In genomic region chr2:196927318-196928225, GRCh38 we compare ENCODE assay signal across 8 cellular contexts. TPM values are rescaled to one million over a fixed set of nuclear protein-coding genes. Genes with fewer than 3 reads are reported as not detected.
DNase-seq lines count a peak whose midpoint lies in the region; ATAC-seq and TF ChIP-seq lines count a peak whose summit lies in the region.

No MANE protein-coding gene starts in this region.

- peaks cover 38% of the 10 kb centered on the region for H3K79me2 ChIP-seq in osteoblast (ENCODE audit: insufficient read depth, low read length)

- peaks cover 20% of the 10 kb centered on the region for H3K4me1 ChIP-seq in osteoblast (ENCODE audit: insufficient read depth, low read length)
- H3K4me1 ChIP-seq in uterus, result peaks cover 0 to 7% of the 10 kb centered on the region in 2 donors

- TF ChIP-seq CTCF in fibroblast of pulmonary artery (IDR thresholded peaks at IDR 0.05; ENCODE audit: low read length, missing control alignments) (no peak), osteoblast (IDR thresholded peaks at IDR 0.05; ENCODE audit: extremely low read depth, low read depth, low read length) (no peak), uterus (IDR thresholded peaks at IDR 0.05) (no peak)

- intact Hi-C loops in uterus (cut with DNase I; ENCODE audit: low total_unique reads), result loop anchor here (5.0 kb wide), 1 partner anchor 60 kb away; no protein-coding TSS in a partner anchor

- H3K4me2 ChIP-seq in osteoblast (ENCODE audit: insufficient read depth, low read length), result peak overlapping the region; percentile 91

- H3K9me3 ChIP-seq in osteoblast (ENCODE audit: low read depth, low read length) (no peaks in the 10 kb centered on the region), uterus (no peaks in the 10 kb centered on the region)

- H3K27ac ChIP-seq in osteoblast (ENCODE audit: low read depth, low read length), result peak overlapping the region; percentile 87
- peak overlapping the region; percentile 96 for H3K27ac ChIP-seq in uterus

- peak overlapping the region; percentile 98 for H2AFZ ChIP-seq in osteoblast (ENCODE audit: low read length)

- DNase-seq in CD1c-positive myeloid dendritic cell (ENCODE audit: extremely low spot score) (peak; percentile 48), NCI-H748 treated with DMSO at 0.1 percent for 48 hours (lab: John Stamatoyannopoulos, UW) (peak; percentile 80), fibroblast of pulmonary artery (ENCODE audit: low read depth) (peak; percentile 80), osteoblast (ENCODE audit: insufficient read length, low spot score, missing footprints) (peak; percentile 86), uterus (peak; percentile 16 to 29)
- DNase-seq in activated T-cell treated with anti-CD3 and anti-CD28 coated beads, Interleukin-2, amount 50 U/mL, for 48 hours, result peak; percentile 64 to 66

- H3K4me3 ChIP-seq in fibroblast of pulmonary artery (replicated peaks; ENCODE audit: low read depth, low read length) (peak overlapping the region; percentile 94), osteoblast (ENCODE audit: insufficient read depth, low read length) (peak overlapping the region; percentile 97), uterus (peak overlapping the region; percentile 77 to 83)

- no peaks in the 10 kb centered on the region for H4K20me1 ChIP-seq in osteoblast (ENCODE audit: insufficient read depth, low read length)

- peak; percentile 14 for ATAC-seq in GM21576 (IDR thresholded peaks at IDR 0.05; ENCODE audit: unreplicated experiment)
- no peak for ATAC-seq in GM19452 (IDR thresholded peaks at IDR 0.05; ENCODE audit: unreplicated experiment)

- H3K36me3 ChIP-seq in osteoblast (ENCODE audit: insufficient read depth, low read length) (no peaks in the 10 kb centered on the region), uterus (no peaks in the 10 kb centered on the region)

- H3K27me3 ChIP-seq in osteoblast (ENCODE audit: insufficient read depth, low read length), result no peaks in the 10 kb centered on the region
- H3K27me3 ChIP-seq in uterus, result no peaks in the 10 kb centered on the region

- TF ChIP-seq POLR2A in uterus (IDR thresholded peaks at IDR 0.05), result no peak

RNA-seq across cellular contexts. Expression of gene PGAP1, which starts 1.1 kb away (rescaled TPM):
- total RNA-seq in osteoblast (7.2 and 9.1 TPM in 2 replicates), uterus (10 to 100 TPM; 19.4 to 76.3 (median 23.7) TPM)

Comparison
In these comparisons a context has a peak if more than half of its experiments do, and no peak if none do; other contexts are left out.
1. DNase-seq: peak in every context shown above with its lines; median percentile 86 in osteoblast; 80 in NCI-H748 treated with DMSO at 0.1 percent for 48 hours; 80 in fibroblast of pulmonary artery; 65 in activated T-cell treated with anti-CD3 and anti-CD28 coated beads, Interleukin-2, amount 50 U/mL, for 48 hours; 48 in CD1c-positive myeloid dendritic cell; 22 in uterus.